ENCODE assay signal across 8 cellular contexts in genomic region chr12:97148941-97149559, GRCh38.
DNase-seq lines count a peak whose midpoint lies in the region; ATAC-seq and TF ChIP-seq lines count a peak whose summit lies in the region.

No MANE protein-coding gene starts in this region.

- H3K36me3 ChIP-seq in NT2/D1 (ENCODE audit: insufficient read depth, insufficient read length, low read length), result no peaks in the 10 kb centered on the region

- TF ChIP-seq POLR2A in lower leg skin (IDR thresholded peaks at IDR 0.05), result no peak

- 68 to 81% methylated on average over 8 to 9 of the region's 9 CpGs for WGBS in lower leg skin, 2 donors

- H3K4me3 ChIP-seq in NT2/D1 (ENCODE audit: insufficient read length, low read depth) (no peak overlapping the region), lower leg skin (ENCODE audit: low read depth, poor library complexity, severe bottlenecking) (no peak overlapping the region)

- ATAC-seq in GM19455 (IDR thresholded peaks at IDR 0.05; ENCODE audit: unreplicated experiment) (peak; percentile 100), HG03442 (IDR thresholded peaks at IDR 0.05; ENCODE audit: unreplicated experiment) (peak; percentile 100)

- intact Hi-C loops in head of caudate nucleus (cut with DNase I) (no loop called here), lower leg skin (cut with DNase I; ENCODE audit: low total_unique reads) (no loop called here)

- H3K9me3 ChIP-seq in NT2/D1 (ENCODE audit: insufficient read depth, low read length), result no peaks in the 10 kb centered on the region

- no peaks in the 10 kb centered on the region for H3K27me3 ChIP-seq in NT2/D1 (ENCODE audit: insufficient read depth, insufficient read length)

- H3K9ac ChIP-seq in NT2/D1 (ENCODE audit: insufficient read length, low read depth), result no peak overlapping the region

- H3K4me1 ChIP-seq in NT2/D1 (ENCODE audit: insufficient read depth, insufficient read length), result no peaks in the 10 kb centered on the region

- no peak for TF ChIP-seq CTCF in lower leg skin (IDR thresholded peaks at IDR 0.05)

- DNase-seq in COR-L47 (lab: John Stamatoyannopoulos, UW), result peak; percentile 70
- peak; percentile 57 for DNase-seq in NT2/D1 (ENCODE audit: low read depth, low spot score)
- peak; percentile 37 for DNase-seq in activated T-cell treated with anti-CD3 and anti-CD28 coated beads for 48 hours (ENCODE audit: low read depth)
- peak in 41 of 42 donors; percentile 9 to 84 (median 58) for DNase-seq in head of caudate nucleus
- DNase-seq in pulmonary artery endothelial cell (ENCODE audit: low read depth, low spot score), result peak; percentile 5
- no peak for DNase-seq in lower leg skin (ENCODE audit: low spot score in 2 of 2)

Comparison
In these comparisons a context has a peak if more than half of its experiments do, and no peak if none do; other contexts are left out.
1. DNase-seq: peak in COR-L47 (single experiment), NT2/D1 (single experiment), activated T-cell treated with anti-CD3 and anti-CD28 coated beads for 48 hours (single experiment), head of caudate nucleus (41 of 42) and pulmonary artery endothelial cell (single experiment); none in lower leg skin (0 of 2).